Comparison of ENCODE assay signal across 19 cellular contexts in the genomic region with DNA sequence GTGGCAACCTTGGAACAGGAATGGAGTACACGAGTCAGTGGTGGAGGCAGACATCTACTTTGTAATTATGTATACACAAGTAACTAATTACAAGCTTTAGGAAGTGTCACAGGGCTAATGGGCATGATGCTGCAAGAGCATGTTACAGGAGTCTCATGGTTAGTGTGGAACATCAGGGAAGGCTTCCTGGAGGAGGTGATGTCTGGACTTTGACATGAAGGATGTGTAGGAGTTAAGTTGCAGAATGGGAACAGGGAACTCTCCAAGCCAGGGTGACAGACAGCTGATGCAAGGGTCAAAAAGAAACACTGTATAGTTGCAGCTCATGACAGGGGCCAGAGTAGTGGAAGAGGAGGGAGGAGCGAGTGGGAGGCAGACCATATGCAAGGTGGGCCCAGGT.
"Had no signal": no experiment of that assay in that cellular context is flagged by ENCODE, and none has a peak within 500 bp of the region (broad histone marks: within the 10 kb centered on the region; RNA-seq: fewer than 3 reads in every experiment).

No MANE protein-coding gene starts in this region.

- H3K9ac ChIP-seq: SK-N-SH had no signal

- DNase-seq: KBM-7, MM.1S, NCI-H1092 treated with DMSO at 0.1 percent for 48 hours, NCI-H1436, NCI-H2029, NCI-H2081 treated with DMSO at 0.1 percent for 48 hours, NCI-H2171, NCI-H226, NCI-H446, NCI-H510A, NCI-H524 treated with DMSO at 0.1 percent for 48 hours, NCI-H69, NCI-H774, RPMI8226, SHP77, SK-N-SH, T-helper 1 cell had no signal

- H3K27ac Mint-ChIP-seq: IgD-negative memory B cell had no signal

- H3K4me2 ChIP-seq: SK-N-SH had no signal

- H3K9me3 ChIP-seq: SK-N-SH had no signal

- FAIRE-seq: RCC 7860 had no signal

- H3K9me2 ChIP-seq: SK-N-SH had no signal

- H3K36me3 Mint-ChIP-seq: IgD-negative memory B cell had no signal

- H3K4me1 Mint-ChIP-seq: IgD-negative memory B cell had no signal

- H3K27me3 Mint-ChIP-seq: IgD-negative memory B cell had no signal

- H3K4me3 Mint-ChIP-seq: IgD-negative memory B cell had no signal
